ENCODE assay signal across 13 cellular contexts in genomic region chr20:47086316-47086715, GRCh38.
A peak's percentile ranks its signal among the peaks of the same experiment; 100 is the strongest.
DNase-seq lines count a peak whose midpoint lies in the region; TF ChIP-seq lines count a peak whose summit lies in the region.
"Had no signal": no experiment of that assay in that cellular context is flagged by ENCODE, and none has a peak within 500 bp of the region (broad histone marks: within the 10 kb centered on the region; RNA-seq: fewer than 3 reads in every experiment).

No MANE protein-coding gene starts in this region.

- peaks cover 20% of the 10 kb centered on the region for H3K27me3 Mint-ChIP-seq in osteocyte (ENCODE audit: unreplicated experiment)
- H3K27me3 Mint-ChIP-seq in activated T-helper 1 cell treated with anti-CD3 and anti-CD28 coated beads, Interleukin-12 subunit alpha, Interleukin-12 subunit beta, Interleukin-2, Interleukin-4 antibody, amounts not matched to agents 30 ng/mL and 10 ng/mL and 1 ng/mL, durations not matched to agents 14 hours and 24 hours and 36 hours (ENCODE audit: insufficient read depth): peaks cover 3% of the 10 kb centered on the region

- TF ChIP-seq CTCF in osteocyte (IDR thresholded peaks at IDR 0.05): no peak

- intact Hi-C loops in activated T-helper 1 cell treated with anti-CD3 and anti-CD28 coated beads, Interleukin-12 subunit alpha, Interleukin-12 subunit beta, Interleukin-2, Interleukin-4 antibody, amounts not matched to agents 30 ng/mL and 10 ng/mL and 1 ng/mL, durations not matched to agents 14 hours and 24 hours and 36 hours (cut with micrococcal nuclease): no loop called here

- H3K4me3 Mint-ChIP-seq in osteocyte (ENCODE audit: unreplicated experiment): no peak overlapping the region
- H3K4me3 Mint-ChIP-seq in activated T-helper 1 cell treated with anti-CD3 and anti-CD28 coated beads, Interleukin-12 subunit alpha, Interleukin-12 subunit beta, Interleukin-2, Interleukin-4 antibody, amounts not matched to agents 30 ng/mL and 10 ng/mL and 1 ng/mL, durations not matched to agents 14 hours and 24 hours and 36 hours: no peak overlapping the region
- H3K4me3 Mint-ChIP-seq: B cell; CD4-positive, alpha-beta T cell; CD8-positive, alpha-beta T cell had no signal

- H3K4me1 Mint-ChIP-seq in osteocyte (ENCODE audit: unreplicated experiment): no peaks in the 10 kb centered on the region
- no peaks in the 10 kb centered on the region for H3K4me1 Mint-ChIP-seq in activated T-helper 1 cell treated with anti-CD3 and anti-CD28 coated beads, Interleukin-12 subunit alpha, Interleukin-12 subunit beta, Interleukin-2, Interleukin-4 antibody, amounts not matched to agents 30 ng/mL and 10 ng/mL and 1 ng/mL, durations not matched to agents 14 hours and 24 hours and 36 hours (ENCODE audit: low read depth)
- H3K4me1 Mint-ChIP-seq: B cell had no signal

- DNase-seq in NCI-H82 (lab: John Stamatoyannopoulos, UW): peak; percentile 49
- DNase-seq in NCI-H82 treated with DMSO at 0.1 percent for 48 hours (lab: John Stamatoyannopoulos, UW; ENCODE audit: unreplicated experiment): no peak
- peak; percentile 51 for DNase-seq in osteocyte (ENCODE audit: extremely low spot score, unreplicated experiment)
- DNase-seq in activated T-helper 1 cell treated with anti-CD3 and anti-CD28 coated beads, Interleukin-12 subunit alpha, Interleukin-12 subunit beta, Interleukin-2, Interleukin-4 antibody, amounts not matched to agents 30 ng/mL and 10 ng/mL and 1 ng/mL, durations not matched to agents 14 hours and 24 hours and 36 hours (ENCODE audit: low spot score): no peak
- no peak for DNase-seq in NCI-H2227 treated with DMSO at 0.1 percent for 48 hours (lab: John Stamatoyannopoulos, UW)
- DNase-seq: AML-193; Caco-2; Calu3; CD4-positive, alpha-beta T cell; CD8-positive, alpha-beta T cell; DMS79 treated with DMSO at 0.1 percent for 48 hours; GF-D8 had no signal

- no peaks in the 10 kb centered on the region for H3K9me3 Mint-ChIP-seq in osteocyte (ENCODE audit: unreplicated experiment)
- no peaks in the 10 kb centered on the region for H3K9me3 Mint-ChIP-seq in activated T-helper 1 cell treated with anti-CD3 and anti-CD28 coated beads, Interleukin-12 subunit alpha, Interleukin-12 subunit beta, Interleukin-2, Interleukin-4 antibody, amounts not matched to agents 30 ng/mL and 10 ng/mL and 1 ng/mL, durations not matched to agents 14 hours and 24 hours and 36 hours
- H3K9me3 Mint-ChIP-seq: CD4-positive, alpha-beta T cell; CD8-positive, alpha-beta T cell had no signal

- H3K27ac Mint-ChIP-seq in osteocyte (ENCODE audit: unreplicated experiment): no peak overlapping the region
- H3K27ac Mint-ChIP-seq in activated T-helper 1 cell treated with anti-CD3 and anti-CD28 coated beads, Interleukin-12 subunit alpha, Interleukin-12 subunit beta, Interleukin-2, Interleukin-4 antibody, amounts not matched to agents 30 ng/mL and 10 ng/mL and 1 ng/mL, durations not matched to agents 14 hours and 24 hours and 36 hours: no peak overlapping the region
- H3K27ac Mint-ChIP-seq: B cell; CD4-positive, alpha-beta T cell; CD8-positive, alpha-beta T cell had no signal

- no peaks in the 10 kb centered on the region for H3K36me3 Mint-ChIP-seq in osteocyte (ENCODE audit: unreplicated experiment)
- no peaks in the 10 kb centered on the region for H3K36me3 Mint-ChIP-seq in activated T-helper 1 cell treated with anti-CD3 and anti-CD28 coated beads, Interleukin-12 subunit alpha, Interleukin-12 subunit beta, Interleukin-2, Interleukin-4 antibody, amounts not matched to agents 30 ng/mL and 10 ng/mL and 1 ng/mL, durations not matched to agents 14 hours and 24 hours and 36 hours (ENCODE audit: low read depth)
- H3K36me3 Mint-ChIP-seq: CD8-positive, alpha-beta T cell had no signal

Comparison
In these comparisons a context has a peak if more than half of its experiments do, and no peak if none do; other contexts are left out.
1. DNase-seq: peak in NCI-H82 (single experiment) and osteocyte (single experiment); none in NCI-H82 treated with DMSO at 0.1 percent for 48 hours (single experiment), activated T-helper 1 cell treated with anti-CD3 and anti-CD28 coated beads, Interleukin-12 subunit alpha, Interleukin-12 subunit beta, Interleukin-2, Interleukin-4 antibody, amounts not matched to agents 30 ng/mL and 10 ng/mL and 1 ng/mL, durations not matched to agents 14 hours and 24 hours and 36 hours (single experiment) and NCI-H2227 treated with DMSO at 0.1 percent for 48 hours (single experiment).